Comparison of ENCODE assay signal across 8 cellular contexts in the genomic region with DNA sequence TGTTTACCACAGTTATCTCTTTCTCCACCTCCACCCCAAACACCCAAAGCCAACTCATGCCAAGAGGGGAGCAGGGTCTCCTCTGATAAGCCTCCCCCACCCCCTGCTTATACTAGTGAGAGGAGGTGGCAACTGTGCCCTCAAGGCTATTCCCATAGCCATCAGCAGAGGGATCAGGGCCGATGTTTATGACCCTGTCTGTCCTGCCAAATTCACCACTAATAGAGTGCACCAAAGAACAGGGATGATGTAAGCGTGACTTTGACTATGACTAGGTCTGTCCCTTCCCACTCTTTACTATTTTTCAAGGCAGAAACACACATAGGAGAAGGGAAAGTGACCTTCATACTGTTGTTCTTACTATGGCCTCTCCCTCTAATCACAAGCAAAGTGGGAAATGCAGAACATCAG.
DNase-seq lines count a peak whose midpoint lies in the region; FAIRE-seq and TF ChIP-seq lines count a peak whose summit lies in the region.

No MANE protein-coding gene starts in this region.

- 94% methylated on average over 2 of the region's 2 CpGs; no CpG with 5 or more reads in 1 of the 2 experiments for WGBS in H1 (ENCODE audit: extremely low coverage in 1 of 2, insufficient coverage in 1 of 2, insufficient read length in 1 of 2, insufficient replicate concordance in 2 of 2, low coverage in 1 of 2, low lambda C conversion rate in 2 of 2, missing lambda C conversion rate in 1 of 2), 2 experiments

- no peak overlapping the region for H3K4me2 ChIP-seq in H1 (ENCODE audit: insufficient read depth in 1 of 2, low read depth in 2 of 2, low read length in 2 of 2)
- H3K4me2 ChIP-seq in osteoblast (ENCODE audit: insufficient read depth, low read length): peak overlapping the region; percentile 21

- H2BK5ac ChIP-seq in H1 (ENCODE audit: low read depth, low read length): no peak overlapping the region

- no peaks in the 10 kb centered on the region for H3K9me3 ChIP-seq in MG63
- no peaks in the 10 kb centered on the region for H3K9me3 ChIP-seq in H1 (ENCODE audit: insufficient read depth in 2 of 2, low read depth in 1 of 2, low read length in 1 of 2)
- no peaks in the 10 kb centered on the region for H3K9me3 ChIP-seq in osteoblast (ENCODE audit: low read depth, low read length)

- H2BK20ac ChIP-seq in H1 (ENCODE audit: low read length): no peak overlapping the region

- H3K23me2 ChIP-seq in H1 (ENCODE audit: low read depth, low read length): no peaks in the 10 kb centered on the region

- H3K27ac ChIP-seq in H1 (ENCODE audit: low read depth, low read length) (no peak overlapping the region), osteoblast (ENCODE audit: low read depth, low read length) (peak overlapping the region; percentile 82)

- H2BK120ac ChIP-seq in H1 (replicated peaks; ENCODE audit: low read depth, low read length): no peak overlapping the region

- no peak overlapping the region for H3K18ac ChIP-seq in H1 (ENCODE audit: extremely low read depth, low read length)

- no peak overlapping the region for H3K4ac ChIP-seq in H1 (replicated peaks; ENCODE audit: insufficient read length, low read depth, low read length)

- H3K4me3 ChIP-seq in MG63 (no peak overlapping the region), H1 (ENCODE audit: extremely low read depth in 1 of 4, insufficient read depth in 2 of 4, low read depth in 3 of 4, low read length in 4 of 4) (no peak overlapping the region), osteoblast (ENCODE audit: insufficient read depth, low read length) (no peak overlapping the region)

- TF ChIP-seq CTCF in H1 (IDR thresholded peaks at IDR 0.05; ENCODE audit: control extremely low read depth in 1 of 3, insufficient read depth in 1 of 3, low read depth in 1 of 3, low read length in 3 of 3) (peak in 1 of 3 experiments; percentile 20; a peak in 1 of 4 replicates), osteoblast (IDR thresholded peaks at IDR 0.05; ENCODE audit: extremely low read depth, low read depth, low read length) (peak; percentile 33)

- no peak overlapping the region for H4K8ac ChIP-seq in H1 (ENCODE audit: extremely low read depth, insufficient read depth, low read length)

- H3K4me1 ChIP-seq in H1 (replicated peaks in 1 of 4; ENCODE audit: control insufficient read depth in 3 of 4, insufficient read depth in 4 of 4, low read length in 3 of 4) (peaks cover 0 to 17% (median 5%) of the 10 kb centered on the region in 4 experiments; a peak in 3 of 7 replicates), osteoblast (ENCODE audit: insufficient read depth, low read length) (peaks cover 60% of the 10 kb centered on the region)

- no peak overlapping the region for H4K91ac ChIP-seq in H1 (replicated peaks; ENCODE audit: insufficient read length, low read length)

- 0 out of 2 replicates have a peak overlapping the region, but pooled peaks have one; percentile 16 for H2AFZ ChIP-seq in H1 (ENCODE audit: low read length)
- no peak overlapping the region for H2AFZ ChIP-seq in osteoblast (ENCODE audit: low read length)

- TF ChIP-seq RAD21 in H1 (IDR thresholded peaks at IDR 0.05 in 1 of 2, conservative IDR thresholded peaks at IDR 0.05 in 1 of 2; ENCODE audit: low read depth in 2 of 2, low read length in 2 of 2): no peak; a peak in 1 of 4 replicates

- no peak for TF ChIP-seq POLR2A in H1 (IDR thresholded peaks at IDR 0.05; ENCODE audit: control extremely low read depth in 1 of 2, low read depth in 2 of 2, low read length in 2 of 2)

- H3K27me3 ChIP-seq in MG63: no peaks in the 10 kb centered on the region
- H3K27me3 ChIP-seq in H1 (replicated peaks in 1 of 4; ENCODE audit: control insufficient read depth in 3 of 4, extremely low read depth in 1 of 4, insufficient read depth in 3 of 4, low read length in 3 of 4): no peaks in the 10 kb centered on the region
- H3K27me3 ChIP-seq in osteoblast (ENCODE audit: insufficient read depth, low read length): no peaks in the 10 kb centered on the region

- no peak overlapping the region for H2BK15ac ChIP-seq in H1 (ENCODE audit: low read length)

- POLR2A ChIA-PET in H1 (lab: Charles Lee; ENCODE audit: partially characterized antibody): interaction anchor here (0.8 to 1.0 kb wide), 2 partner anchors 75 to 107 kb away, joined by 3 read pairs; partner anchors contain the start of genes CLHC1, RPS27A and RTN4

- no peaks in the 10 kb centered on the region for H4K20me1 ChIP-seq in H1 (replicated peaks in 1 of 2; ENCODE audit: control insufficient read depth in 1 of 2, insufficient read depth in 2 of 2, low read length in 2 of 2)
- H4K20me1 ChIP-seq in osteoblast (ENCODE audit: insufficient read depth, low read length): no peaks in the 10 kb centered on the region

- H3K9ac ChIP-seq in H1 (replicated peaks in 1 of 4; ENCODE audit: extremely low read depth in 1 of 4, low read depth in 3 of 4, low read length in 3 of 4): no peak overlapping the region

- H3K56ac ChIP-seq in H1 (replicated peaks; ENCODE audit: insufficient read length, low read depth, low read length): no peak overlapping the region

- no peak overlapping the region for H3K14ac ChIP-seq in H1 (ENCODE audit: insufficient read length)

- FAIRE-seq in H1 (lab: Jason Lieb, UNC): no peak

- CTCF ChIA-PET in H1 (lab: Charles Lee; ENCODE audit: partially characterized antibody): interaction anchor here (1.1 to 2.0 kb wide), 3 partner anchors 15 to 94 kb away, joined by 3 to 4 read pairs (median 3); no protein-coding TSS in a partner anchor

- DNase-seq in EH (ENCODE audit: low read depth) (peak; percentile 88), MG63 (peak; percentile 60), H1 (ENCODE audit: low read depth in 1 of 2, low spot score in 2 of 2) (no peak), osteoblast (ENCODE audit: insufficient read length, low spot score, missing footprints) (peak; percentile 91), GDM1 (lab: John Stamatoyannopoulos, UW) (no peak), NCI-H1694 treated with DMSO at 0.1 percent for 48 hours (lab: John Stamatoyannopoulos, UW) (no peak)
- DNase-seq in stimulated activated CD4-positive, alpha-beta T cell treated with anti-CD3 and anti-CD28 coated beads, Interleukin-12 subunit alpha, Interleukin-12 subunit beta, amount 100 ng/mL, for 4 hours: no peak
- no peak for DNase-seq in activated effector memory CD4-positive, alpha-beta T cell treated with anti-CD3 and anti-CD28 coated beads, Interleukin-2, amount 50 U/mL, for 16 hours

- no peaks in the 10 kb centered on the region for H3K36me3 ChIP-seq in MG63
- no peaks in the 10 kb centered on the region for H3K36me3 ChIP-seq in H1 (ENCODE audit: control insufficient read depth in 2 of 4, insufficient read depth in 4 of 4, low read length in 3 of 4)
- no peaks in the 10 kb centered on the region for H3K36me3 ChIP-seq in osteoblast (ENCODE audit: insufficient read depth, low read length)

- no peak overlapping the region for H2BK12ac ChIP-seq in H1 (ENCODE audit: low read depth, low read length)

- H2AK5ac ChIP-seq in H1 (ENCODE audit: low read depth, low read length): no peak overlapping the region

- no peaks in the 10 kb centered on the region for H3K79me1 ChIP-seq in H1 (ENCODE audit: low read depth, low read length)

- no peak for TF ChIP-seq EP300 in H1 (IDR thresholded peaks at IDR 0.05; ENCODE audit: borderline replicate concordance in 1 of 2, low read depth in 2 of 2, low read length in 2 of 2)

- no peak overlapping the region for H4K5ac ChIP-seq in H1 (ENCODE audit: insufficient read length, low read depth, low read length)

- no peak overlapping the region for H3K23ac ChIP-seq in H1 (ENCODE audit: insufficient read length)

- no peaks in the 10 kb centered on the region for H3K79me2 ChIP-seq in H1 (ENCODE audit: control insufficient read depth in 1 of 2, insufficient read depth in 2 of 2, low read length in 2 of 2)
- no peaks in the 10 kb centered on the region for H3K79me2 ChIP-seq in osteoblast (ENCODE audit: insufficient read depth, low read length)

TF ChIP-seq in H1, 55 proteins besides CTCF, POLR2A, EP300 and RAD21:
- TF ChIP-seq TEAD4 (IDR thresholded peaks at IDR 0.05; ENCODE audit: low read depth, low read length) (no peak), ATF2 (IDR thresholded peaks at IDR 0.05; ENCODE audit: low read length) (no peak), SRF (IDR thresholded peaks at IDR 0.05; ENCODE audit: low read depth, low read length) (no peak), JUN (IDR thresholded peaks at IDR 0.05; ENCODE audit: low read depth, low read length) (no peak), CBX8 (IDR thresholded peaks at IDR 0.05; ENCODE audit: borderline replicate concordance, low read depth, low read length) (no peak), MAX (IDR thresholded peaks at IDR 0.05) (no peak), KDM1A (IDR thresholded peaks at IDR 0.05; ENCODE audit: borderline replicate concordance, low read length) (no peak), SP4 (IDR thresholded peaks at IDR 0.05; ENCODE audit: low read length) (no peak), BCL11A (IDR thresholded peaks at IDR 0.05; ENCODE audit: low read depth in 2 of 2, low read length in 2 of 2) (no peak), NANOG (IDR thresholded peaks at IDR 0.05; ENCODE audit: insufficient read depth, low read depth, low read length, poor library complexity, severe bottlenecking) (no peak), SAP30 (IDR thresholded peaks at IDR 0.05; ENCODE audit: insufficient read depth, insufficient replicate concordance, low read length) (no peak), RBBP5 (IDR thresholded peaks at IDR 0.05; ENCODE audit: borderline replicate concordance, low read depth, low read length) (no peak), BRCA1 (IDR thresholded peaks at IDR 0.05; ENCODE audit: low read depth, low read length) (no peak), RFX5 (IDR thresholded peaks at IDR 0.05; ENCODE audit: borderline replicate concordance, low read depth, low read length) (no peak), SP1 (IDR thresholded peaks at IDR 0.05; ENCODE audit: low read depth, low read length) (no peak), JUND (IDR thresholded peaks at IDR 0.05; ENCODE audit: low read length) (no peak), SUZ12 (IDR thresholded peaks at IDR 0.05; ENCODE audit: low read length) (no peak)

Comparison
In these comparisons a context has a peak if more than half of its experiments do, and no peak if none do; other contexts are left out.
1. DNase-seq: peak in EH (single experiment), MG63 (single experiment) and osteoblast (single experiment); none in H1 (0 of 2), GDM1 (single experiment), NCI-H1694 treated with DMSO at 0.1 percent for 48 hours (single experiment), stimulated activated CD4-positive, alpha-beta T cell treated with anti-CD3 and anti-CD28 coated beads, Interleukin-12 subunit alpha, Interleukin-12 subunit beta, amount 100 ng/mL, for 4 hours (single experiment) and activated effector memory CD4-positive, alpha-beta T cell treated with anti-CD3 and anti-CD28 coated beads, Interleukin-2, amount 50 U/mL, for 16 hours (single experiment).